ENCODE assay signal across 31 cellular contexts in the genomic region with DNA sequence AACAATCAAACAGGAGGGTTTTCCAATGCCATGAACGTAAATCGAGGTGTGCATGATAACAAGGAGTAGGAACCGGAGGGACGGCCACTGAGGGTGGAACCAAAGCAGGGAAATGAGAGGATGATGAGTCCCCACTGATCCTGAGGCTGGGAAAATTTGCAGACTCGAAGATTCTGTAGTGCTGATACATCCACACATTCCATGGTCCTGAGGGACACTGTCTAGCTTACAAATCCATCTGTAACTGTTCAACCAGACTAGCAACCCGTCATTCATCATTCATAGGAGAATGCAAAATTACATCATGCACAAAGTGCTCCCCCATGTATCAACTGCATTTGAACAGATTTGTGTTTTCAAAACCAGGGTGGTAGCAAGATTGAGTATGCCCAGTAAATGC.
"Had no signal": no experiment of that assay in that cellular context is flagged by ENCODE, and none has a peak within 500 bp of the region (broad histone marks: within the 10 kb centered on the region; RNA-seq: fewer than 3 reads in every experiment).

No MANE protein-coding gene starts in this region.

- H3K4me1 ChIP-seq: adrenal gland, Peyer's patch had no signal

- H3K27ac Mint-ChIP-seq: activated CD4-positive, alpha-beta T cell treated with anti-CD3 and anti-CD28 coated beads, Interleukin-2, amount 10 ng/mL, durations not matched to agents 24 days and 14 days; activated CD8-positive, alpha-beta T cell treated with anti-CD3 and anti-CD28 coated beads, Interleukin-2, amount 10 ng/mL, durations not matched to agents 7 days and 5 days; activated naive CD4-positive, alpha-beta T cell treated with anti-CD3 and anti-CD28 coated beads for 36 hours; activated naive CD4-positive, alpha-beta T cell treated with anti-CD3 and anti-CD28 coated beads, Interleukin-2, amount 50 U/mL, for 72 hours; activated T-helper 1 cell treated with anti-CD3 and anti-CD28 coated beads, Interleukin-12 subunit alpha, Interleukin-12 subunit beta, Interleukin-2, Interleukin-4 antibody, amounts not matched to agents 30 ng/mL and 10 ng/mL and 1 ng/mL, durations not matched to agents 14 hours and 24 hours and 36 hours had no signal

- H3K27me3 ChIP-seq: adrenal gland, body of pancreas, Peyer's patch had no signal

- H3K4me3 ChIP-seq: adrenal gland, body of pancreas, Peyer's patch had no signal

- H3K4me3 Mint-ChIP-seq: activated CD4-positive, alpha-beta T cell treated with anti-CD3 and anti-CD28 coated beads, Interleukin-2, amount 10 ng/mL, durations not matched to agents 24 days and 14 days; activated CD8-positive, alpha-beta T cell treated with anti-CD3 and anti-CD28 coated beads, Interleukin-2, amount 10 ng/mL, durations not matched to agents 7 days and 5 days; activated naive CD4-positive, alpha-beta T cell treated with anti-CD3 and anti-CD28 coated beads for 36 hours; activated T-cell treated with anti-CD3 and anti-CD28 coated beads, Interleukin-2, amount 50 U/mL, for 4 hours; activated T-helper 1 cell treated with anti-CD3 and anti-CD28 coated beads, Interleukin-12 subunit alpha, Interleukin-12 subunit beta, Interleukin-2, Interleukin-4 antibody, amounts not matched to agents 30 ng/mL and 10 ng/mL and 1 ng/mL, durations not matched to agents 14 hours and 24 hours and 36 hours had no signal

- H3K9me3 ChIP-seq: adrenal gland, Peyer's patch had no signal

- DNase-seq: activated CD4-positive, alpha-beta T cell treated with anti-CD3 and anti-CD28 coated beads for 1 hour; activated CD4-positive, alpha-beta T cell treated with anti-CD3 and anti-CD28 coated beads, Interleukin-2, amount 10 ng/mL, durations not matched to agents 24 days and 14 days; activated CD4-positive, alpha-beta T cell treated with anti-CD3 and anti-CD28 coated beads, Interleukin-2, amount 50 U/mL, for 48 hours; activated CD4-positive, CD25-positive, alpha-beta regulatory T cell; activated CD8-positive, alpha-beta T cell treated with anti-CD3 and anti-CD28 coated beads, Interleukin-2, amount 10 ng/mL, durations not matched to agents 7 days and 5 days; activated gamma-delta T cell treated with Interleukin-2 at 50 U/mL for 16 hours; activated naive CD4-positive, alpha-beta T cell treated with anti-CD3 and anti-CD28 coated beads for 36 hours; activated T-cell treated with anti-CD3 and anti-CD28 coated beads, Interleukin-2, amount 50 U/mL, for 4 hours; adrenal gland; body of pancreas; central memory CD4-positive, alpha-beta T cell; Kasumi-1; KG1; MM.1S; MV-4-11; NCI-H1092; NCI-H1436 treated with DMSO at 0.1 percent for 48 hours; NCI-H1694 treated with DMSO at 0.1 percent for 48 hours; NCI-H2029; NCI-H2107; NCI-H524 treated with DMSO at 0.1 percent for 48 hours; PC-3; RPMI8226; SW 1271; T-helper 1 cell; T-helper 2 cell; T-helper 9 cell; WERI-Rb-1 had no signal

- H3K4me1 Mint-ChIP-seq: activated CD4-positive, alpha-beta T cell treated with anti-CD3 and anti-CD28 coated beads, Interleukin-2, amount 10 ng/mL, durations not matched to agents 24 days and 14 days had no signal

- H3K27ac ChIP-seq: adrenal gland, body of pancreas, Peyer's patch, WERI-Rb-1 had no signal

- H3K27me3 Mint-ChIP-seq: activated CD4-positive, alpha-beta T cell treated with anti-CD3 and anti-CD28 coated beads, Interleukin-2, amount 10 ng/mL, durations not matched to agents 24 days and 14 days had no signal

- H3K36me3 ChIP-seq: adrenal gland, Peyer's patch, WERI-Rb-1 had no signal
